In genomic region chr5:133265720-133266575, GRCh38 we compare ENCODE assay signal across 18 cellular contexts.
A peak's percentile ranks its signal among the peaks of the same experiment; 100 is the strongest.
DNase-seq lines count a peak whose midpoint lies in the region; ATAC-seq and TF ChIP-seq lines count a peak whose summit lies in the region.
"Had no signal": no experiment of that assay in that cellular context is flagged by ENCODE, and none has a peak within 500 bp of the region (broad histone marks: within the 10 kb centered on the region; RNA-seq: fewer than 3 reads in every experiment).

No MANE protein-coding gene starts in this region.

- H3K27ac ChIP-seq in aorta (ENCODE audit: low read depth in 1 of 2, low read length in 2 of 2) = no peak overlapping the region
- H3K27ac ChIP-seq: breast epithelium, RWPE1 had no signal

- no peaks in the 10 kb centered on the region for H3K27me3 ChIP-seq in aorta (ENCODE audit: control insufficient read depth in 1 of 2, insufficient read depth in 2 of 2, low read length in 1 of 2)
- H3K27me3 ChIP-seq: breast epithelium had no signal

- H3K9me3 ChIP-seq in aorta (ENCODE audit: control insufficient read depth, low read length) = no peaks in the 10 kb centered on the region
- H3K9me3 ChIP-seq: breast epithelium had no signal

- intact Hi-C loops in aorta (cut with DNase I) = no loop called here

- ATAC-seq in GM19023 (IDR thresholded peaks at IDR 0.05; ENCODE audit: unreplicated experiment) = peak; percentile 58
- ATAC-seq in HG02981 (IDR thresholded peaks at IDR 0.05; ENCODE audit: unreplicated experiment) = no peak
- ATAC-seq in HG03196 (IDR thresholded peaks at IDR 0.05; ENCODE audit: unreplicated experiment) = no peak
- no peak for ATAC-seq in aorta (ENCODE audit: low FRiP score)
- ATAC-seq: effector memory CD8-positive, alpha-beta T cell had no signal

- no peaks in the 10 kb centered on the region for H3K36me3 ChIP-seq in aorta (ENCODE audit: control insufficient read depth in 1 of 2, insufficient read depth in 2 of 2, low read length in 1 of 2)
- H3K36me3 ChIP-seq: breast epithelium had no signal

- WGBS in aorta, 2 donors = 79 to 83% methylated on average over 18 to 19 of the region's 19 CpGs

- H3K4me3 ChIP-seq in fibroblast of villous mesenchyme (ENCODE audit: low read depth, low read length) (no peak overlapping the region), aorta (ENCODE audit: low read length in 2 of 2) (no peak overlapping the region)
- H3K4me3 ChIP-seq: breast epithelium had no signal

- no peak for TF ChIP-seq CTCF in fibroblast of villous mesenchyme (IDR thresholded peaks at IDR 0.05; ENCODE audit: insufficient read depth, low read depth, low read length)

- DNase-seq in AG08395 (ENCODE audit: low spot score) (peak; percentile 25), MV-4-11 (lab: John Stamatoyannopoulos, UW) (peak; percentile 62), fibroblast of villous mesenchyme (ENCODE audit: low read depth) (peak; percentile 33), aorta (no peak)
- DNase-seq in stimulated activated CD4-positive, alpha-beta T cell treated with anti-CD3 and anti-CD28 coated beads, Interleukin-4, amount 100 ng/mL, for 24 hours = no peak
- DNase-seq: activated CD4-positive, alpha-beta T cell treated with anti-CD3 and anti-CD28 coated beads, Interleukin-2, amount 50 U/mL, for 48 hours; activated gamma-delta T cell treated with Interleukin-2 at 50 U/mL for 16 hours; DMS79 treated with DMSO at 0.1 percent for 48 hours; effector memory CD8-positive, alpha-beta T cell; foreskin melanocyte; NCI-H2029 treated with DMSO at 0.1 percent for 48 hours; NCI-H69; occipital lobe had no signal

- H3K4me1 ChIP-seq in aorta (ENCODE audit: control insufficient read depth in 1 of 2, insufficient read depth in 2 of 2, low read length in 2 of 2) = no peaks in the 10 kb centered on the region
- H3K4me1 ChIP-seq: breast epithelium had no signal

Comparison
In these comparisons a context has a peak if more than half of its experiments do, and no peak if none do; other contexts are left out.
1. DNase-seq: peak in AG08395 (single experiment), MV-4-11 (single experiment) and fibroblast of villous mesenchyme (single experiment); none in stimulated activated CD4-positive, alpha-beta T cell treated with anti-CD3 and anti-CD28 coated beads, Interleukin-4, amount 100 ng/mL, for 24 hours (single experiment) and aorta (0 of 2).